Comparison of ENCODE assay signal across 8 cellular contexts in the genomic region with DNA sequence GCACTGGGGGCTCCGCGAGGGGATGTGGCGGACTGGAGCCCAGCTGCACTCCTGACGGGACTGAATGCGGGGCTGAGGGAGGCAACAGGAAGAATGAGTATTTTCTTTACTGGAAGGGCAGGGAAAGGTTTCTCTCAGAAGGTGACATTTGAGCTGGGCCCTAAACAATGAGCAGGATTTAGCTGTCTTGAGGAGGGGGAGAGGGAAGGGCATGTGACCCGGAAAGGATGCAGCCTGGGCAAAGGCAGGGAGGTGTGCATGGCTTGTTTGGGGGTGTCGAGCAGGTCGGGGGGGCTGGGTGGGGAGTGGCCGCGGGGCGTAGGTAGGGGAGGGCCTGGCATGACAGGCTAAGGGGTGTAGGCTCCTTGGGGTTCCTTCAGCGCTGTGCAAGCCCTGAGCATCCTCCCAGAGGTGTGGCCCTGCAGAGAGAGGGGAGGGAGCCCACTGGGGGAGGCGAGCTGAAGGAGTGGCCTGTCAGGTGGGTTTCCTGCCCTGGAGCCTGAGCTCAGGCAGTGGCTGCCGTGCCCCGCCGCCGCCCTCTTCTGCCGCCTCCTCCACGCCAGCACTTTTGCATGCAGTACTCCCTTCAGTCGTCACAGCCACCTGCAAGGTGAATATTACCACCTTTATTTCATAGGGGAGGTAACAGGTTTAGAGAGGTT. TPM values are rescaled to one million over a fixed set of nuclear protein-coding genes. Genes with fewer than 3 reads are reported as not detected.
DNase-seq lines count a peak whose midpoint lies in the region; ATAC-seq and TF ChIP-seq lines count a peak whose summit lies in the region.

No MANE protein-coding gene starts in this region.

- no peaks in the 10 kb centered on the region for H3K79me2 ChIP-seq in DND-41 (ENCODE audit: insufficient read depth, low read length)

- no peaks in the 10 kb centered on the region for H3K27me3 ChIP-seq in DND-41 (ENCODE audit: insufficient read depth, low read length, poor library complexity)

- POLR2A ChIA-PET in activated naive CD8-positive, alpha-beta T cell treated with anti-CD3 and anti-CD28 coated beads, Interleukin-2, amount 10 ng/mL, durations not matched to agents 7 days and 5 days (lab: Charles Lee), result interaction anchor here (0.5 to 7.2 kb wide), 28 partner anchors 11 to 514 kb away, joined by 3 to 86 read pairs (median 8); a partner anchor contains a TSS

- peak overlapping the region; percentile 95 for H3K27ac Mint-ChIP-seq in activated naive CD8-positive, alpha-beta T cell treated with anti-CD3 and anti-CD28 coated beads, Interleukin-2, amount 10 ng/mL, durations not matched to agents 7 days and 5 days

- H3K4me3 Mint-ChIP-seq in activated naive CD8-positive, alpha-beta T cell treated with anti-CD3 and anti-CD28 coated beads, Interleukin-2, amount 10 ng/mL, durations not matched to agents 7 days and 5 days, result peak overlapping the region; percentile 84

- no peaks in the 10 kb centered on the region for H3K9me3 ChIP-seq in DND-41 (ENCODE audit: insufficient read depth, low read length, severe bottlenecking)

- H3K27ac ChIP-seq in DND-41 (ENCODE audit: low read length), result peak overlapping the region; percentile 90

- peak overlapping the region; percentile 84 for H2AFZ ChIP-seq in DND-41 (ENCODE audit: low read depth, low read length)

- peak overlapping the region; percentile 37 to 69; a peak in 3 of 4 replicates for H3K4me3 ChIP-seq in DND-41 (ENCODE audit: low read depth in 1 of 2, low read length in 2 of 2)

- H3K4me1 Mint-ChIP-seq in activated naive CD8-positive, alpha-beta T cell treated with anti-CD3 and anti-CD28 coated beads, Interleukin-2, amount 10 ng/mL, durations not matched to agents 7 days and 5 days, result peaks cover 53% of the 10 kb centered on the region

- H4K20me1 ChIP-seq in DND-41 (ENCODE audit: insufficient read depth, low read length), result no peaks in the 10 kb centered on the region

- H3K4me2 ChIP-seq in DND-41 (ENCODE audit: insufficient read depth, low read length), result peak overlapping the region; percentile 87

- H3K27me3 Mint-ChIP-seq in activated naive CD8-positive, alpha-beta T cell treated with anti-CD3 and anti-CD28 coated beads, Interleukin-2, amount 10 ng/mL, durations not matched to agents 7 days and 5 days, result no peaks in the 10 kb centered on the region

- H3K36me3 ChIP-seq in DND-41 (ENCODE audit: insufficient read depth, low read length), result no peaks in the 10 kb centered on the region

- peak; percentile 69 for DNase-seq in DND-41
- DNase-seq in RPMI8226, result peak; percentile 96
- DNase-seq in activated naive CD8-positive, alpha-beta T cell treated with anti-CD3 and anti-CD28 coated beads, Interleukin-2, amount 10 ng/mL, durations not matched to agents 7 days and 5 days, result peak; percentile 83
- peak; percentile 90 for DNase-seq in left kidney (ENCODE audit: low read depth, low spot score)
- DNase-seq in stimulated activated CD8-positive, alpha-beta memory T cell treated with anti-CD3 and anti-CD28 coated beads, Interleukin-15, amount 100 ng/mL, for 48 hours (ENCODE audit: low read depth in 2 of 2), result peak; percentile 69 to 70
- DNase-seq in SW480 (ENCODE audit: low spot score), result no peak
- DNase-seq in SK-N-DZ (ENCODE audit: low spot score), result no peak

- peak overlapping the region; percentile 77 for H3K9ac ChIP-seq in DND-41 (ENCODE audit: low read depth, low read length)

- TF ChIP-seq CTCF in DND-41 (IDR thresholded peaks at IDR 0.05; ENCODE audit: borderline replicate concordance, extremely low read depth, low read length, poor library complexity, severe bottlenecking), result no peak

- H3K9me3 Mint-ChIP-seq in activated naive CD8-positive, alpha-beta T cell treated with anti-CD3 and anti-CD28 coated beads, Interleukin-2, amount 10 ng/mL, durations not matched to agents 7 days and 5 days, result no peaks in the 10 kb centered on the region

- peaks cover 10% of the 10 kb centered on the region for H3K36me3 Mint-ChIP-seq in activated naive CD8-positive, alpha-beta T cell treated with anti-CD3 and anti-CD28 coated beads, Interleukin-2, amount 10 ng/mL, durations not matched to agents 7 days and 5 days

- ATAC-seq in DND-41 (ENCODE audit: insufficient read depth, low read depth) (peak; percentile 44), GM21723 (IDR thresholded peaks at IDR 0.05; ENCODE audit: unreplicated experiment) (peak; percentile 39)
- peak; percentile 70 for ATAC-seq in activated naive CD8-positive, alpha-beta T cell treated with anti-CD3 and anti-CD28 coated beads, Interleukin-2, amount 10 ng/mL, durations not matched to agents 7 days and 5 days (ENCODE audit: low read depth)

- peaks cover 50% of the 10 kb centered on the region for H3K4me1 ChIP-seq in DND-41 (ENCODE audit: insufficient read depth, low read length)

RNA-seq across cellular contexts. Expression of a gene that starts 17.2 kb away (rescaled TPM):
- 10 to 100 TPM; 10.9 to 12.6 TPM for total RNA-seq in activated naive CD8-positive, alpha-beta T cell treated with anti-CD3 and anti-CD28 coated beads, Interleukin-2, amount 10 ng/mL, durations not matched to agents 7 days and 5 days
- polyA plus RNA-seq in SK-N-DZ (2014; cell fraction: cytosol; rRNA removed), result 6.4 and 6.5 TPM in 2 replicates
- polyA plus RNA-seq in SK-N-DZ (2014; cell fraction: nucleus; rRNA removed), result 24.4 and 25.9 TPM in 2 replicates

RNA-seq across cellular contexts. Expression of a gene that starts 52.8 kb away (rescaled TPM):
- 10 to 100 TPM; 25.4 to 25.7 TPM for total RNA-seq in activated naive CD8-positive, alpha-beta T cell treated with anti-CD3 and anti-CD28 coated beads, Interleukin-2, amount 10 ng/mL, durations not matched to agents 7 days and 5 days
- 6.7 and 8.8 TPM in 2 replicates for polyA plus RNA-seq in SK-N-DZ (2014; cell fraction: cytosol; rRNA removed)
- polyA plus RNA-seq in SK-N-DZ (2014; cell fraction: nucleus; rRNA removed), result 9.2 and 9.7 TPM in 2 replicates

Comparison
In these comparisons a context has a peak if more than half of its experiments do, and no peak if none do; other contexts are left out.
1. DNase-seq: peak in DND-41 (single experiment), RPMI8226 (single experiment), activated naive CD8-positive, alpha-beta T cell treated with anti-CD3 and anti-CD28 coated beads, Interleukin-2, amount 10 ng/mL, durations not matched to agents 7 days and 5 days (single experiment), left kidney (single experiment) and stimulated activated CD8-positive, alpha-beta memory T cell treated with anti-CD3 and anti-CD28 coated beads, Interleukin-15, amount 100 ng/mL, for 48 hours (2 of 2); none in SW480 (single experiment) and SK-N-DZ (single experiment).
2. Peak in every context shown above with its lines, with median percentiles within 50 percentile points of each other: ATAC-seq.